ENCODE assay signal across 22 cellular contexts in genomic region chr9:133519693-133520092, GRCh38. TPM values are rescaled to one million over a fixed set of nuclear protein-coding genes. Genes with fewer than 3 reads are reported as not detected.
"Had no signal": no experiment of that assay in that cellular context is flagged by ENCODE, and none has a peak within 500 bp of the region (broad histone marks: within the 10 kb centered on the region; RNA-seq: fewer than 3 reads in every experiment).

No MANE protein-coding gene starts in this region.

- H3K27me3 ChIP-seq: gastrocnemius medialis, heart left ventricle, neutrophil had no signal

- H3K4me1 ChIP-seq: gastrocnemius medialis had no signal

- H3K9me3 ChIP-seq: gastrocnemius medialis, heart left ventricle, neutrophil, tibial nerve had no signal

- ATAC-seq: activated CD8-positive, alpha-beta T cell treated with anti-CD3 and anti-CD28 coated beads, Interleukin-2, amount 10 ng/mL, durations not matched to agents 7 days and 5 days; gastrocnemius medialis; heart left ventricle; left cardiac atrium; stimulated activated memory B cell treated with anti-CD40 and anti-IgM and Interleukin-4, amounts not matched to agents 10 μg/mL and 1 μg/mL and 100 μg/mL, for 72 hours had no signal

- H3K36me3 ChIP-seq: gastrocnemius medialis, heart left ventricle, neutrophil, tibial nerve had no signal

- H3K4me3 ChIP-seq: gastrocnemius medialis, heart left ventricle, tibial nerve had no signal

- H3K27ac ChIP-seq: gastrocnemius medialis, heart left ventricle, neutrophil, tibial nerve had no signal

- DNase-seq: activated B cell treated with CpG ODN at 0.5 μM for 24 hours; activated CD4-positive, alpha-beta T cell treated with anti-CD3 and anti-CD28 coated beads for 48 hours; activated CD8-positive, alpha-beta memory T cell treated with anti-CD3 and anti-CD28 coated beads, Interleukin-2, amount 50 U/mL, for 4 hours; activated CD8-positive, alpha-beta T cell treated with anti-CD3 and anti-CD28 coated beads, Interleukin-2, amount 10 ng/mL, durations not matched to agents 7 days and 5 days; activated effector memory CD4-positive, alpha-beta T cell treated with anti-CD3 and anti-CD28 coated beads, Interleukin-2, amount 50 U/mL, for 16 hours; activated T-cell treated with anti-CD3 and anti-CD28 coated beads, Interleukin-2, amount 50 U/mL, for 48 hours; amygdala; cerebellar nuclear complex; effector CD8-positive, alpha-beta T cell; gastrocnemius medialis; immature natural killer cell; mammary epithelial cell; naive B cell; retina had no signal

RNA-seq across cellular contexts. Expression of gene MYMK, which starts 5.1 kb away (rescaled TPM):
- total RNA-seq: activated B cell treated with CpG ODN at 0.5 μM for 24 hours; activated CD8-positive, alpha-beta T cell treated with anti-CD3 and anti-CD28 coated beads, Interleukin-2, amount 10 ng/mL, durations not matched to agents 7 days and 5 days; endothelial cell of umbilical vein; fibroblast of lung; gastrocnemius medialis; heart left ventricle; left cardiac atrium; mammary epithelial cell; mononuclear cell had no signal
- polyA plus RNA-seq: endothelial cell of umbilical vein, fibroblast of lung, heart left ventricle, immature natural killer cell, mammary epithelial cell had no signal

RNA-seq across cellular contexts. Expression of gene ADAMTSL2, which starts 14.8 kb away (rescaled TPM):
- total RNA-seq: activated B cell treated with CpG ODN at 0.5 μM for 24 hours; activated CD8-positive, alpha-beta T cell treated with anti-CD3 and anti-CD28 coated beads, Interleukin-2, amount 10 ng/mL, durations not matched to agents 7 days and 5 days; endothelial cell of umbilical vein had no signal
- polyA plus RNA-seq: endothelial cell of umbilical vein, immature natural killer cell, mammary epithelial cell had no signal
